In genomic region chr15:92800013-92800412, GRCh38 we compare ENCODE assay signal across 26 cellular contexts.
"Had no signal": no experiment of that assay in that cellular context is flagged by ENCODE, and none has a peak within 500 bp of the region (broad histone marks: within the 10 kb centered on the region; RNA-seq: fewer than 3 reads in every experiment).

No MANE protein-coding gene starts in this region.

- H3K4me2 ChIP-seq: smooth muscle cell had no signal

- DNase-seq: activated B cell treated with CpG ODN at 0.5 μM for 24 hours; activated CD4-positive, alpha-beta T cell treated with anti-CD3 and anti-CD28 coated beads for 4 hours; activated CD4-positive, alpha-beta T cell treated with anti-CD3 and anti-CD28 coated beads, Interleukin-2, amount 50 U/mL, for 4 hours; activated gamma-delta T cell treated with Interleukin-2 at 50 U/mL for 16 hours; activated T-cell treated with anti-CD3 and anti-CD28 coated beads, Interleukin-2, amount 50 U/mL, for 24 hours; body of pancreas; cerebellar nuclear complex; colonic mucosa; effector memory CD4-positive, alpha-beta T cell; foreskin fibroblast; hippocampal formation; left cardiac atrium; left ventricle myocardium superior; mucosa of descending colon; stimulated activated CD4-positive, alpha-beta T cell treated with anti-CD3 and anti-CD28 coated beads, Interleukin-15, amount 100 ng/mL, for 24 hours; stimulated activated CD4-positive, alpha-beta T cell treated with anti-CD3 and anti-CD28 coated beads, Interleukin-2, amount 100 ng/mL, for 24 hours; stimulated activated naive CD4-positive, alpha-beta T cell; T-cell had no signal

- H3K4me3 Mint-ChIP-seq: activated B cell treated with CpG ODN at 0.5 μM for 24 hours; activated T-cell treated with anti-CD3 and anti-CD28 coated beads, Interleukin-2, amount 50 U/mL, for 24 hours; activated T-helper 17 cell treated with anti-CD3 and anti-CD28 coated beads, Interleukin-2, amount 50 U/mL, for 72 hours; natural killer cell treated with Interleukin-12 subunit alpha and Interleukin-12 subunit beta and Interleukin-15 and Interleukin-18, amount 100 ng/mL, for 72 hours; T-cell; T-helper 2 cell treated with Interferon-gamma antibody and Interleukin-4, amounts not matched to agents 5 μg/mL and 100 μg/mL, for 36 hours had no signal

- H3K9me3 Mint-ChIP-seq: activated B cell treated with CpG ODN at 0.5 μM for 24 hours; activated T-cell treated with anti-CD3 and anti-CD28 coated beads, Interleukin-2, amount 50 U/mL, for 24 hours; activated T-helper 17 cell treated with anti-CD3 and anti-CD28 coated beads, Interleukin-2, amount 50 U/mL, for 72 hours; natural killer cell treated with Interleukin-12 subunit alpha and Interleukin-12 subunit beta and Interleukin-15 and Interleukin-18, amount 100 ng/mL, for 72 hours; T-cell; T-helper 2 cell treated with Interferon-gamma antibody and Interleukin-4, amounts not matched to agents 5 μg/mL and 100 μg/mL, for 36 hours had no signal

- H3K36me3 Mint-ChIP-seq: natural killer cell treated with Interleukin-12 subunit alpha and Interleukin-12 subunit beta and Interleukin-15 and Interleukin-18, amount 100 ng/mL, for 72 hours; T-cell had no signal

- H3K27me3 ChIP-seq: body of pancreas, colonic mucosa, dorsolateral prefrontal cortex, suprapubic skin, tibial nerve had no signal

- H3K4me3 ChIP-seq: body of pancreas, colonic mucosa, dorsolateral prefrontal cortex, mucosa of descending colon, smooth muscle cell, suprapubic skin, tibial nerve had no signal

- H3K9me3 ChIP-seq: body of pancreas, colonic mucosa, mucosa of descending colon, suprapubic skin, tibial nerve had no signal

- H3K27ac Mint-ChIP-seq: activated B cell treated with CpG ODN at 0.5 μM for 24 hours; activated T-cell treated with anti-CD3 and anti-CD28 coated beads, Interleukin-2, amount 50 U/mL, for 24 hours; activated T-helper 17 cell treated with anti-CD3 and anti-CD28 coated beads, Interleukin-2, amount 50 U/mL, for 72 hours; T-cell; T-helper 2 cell treated with Interferon-gamma antibody and Interleukin-4, amounts not matched to agents 5 μg/mL and 100 μg/mL, for 36 hours had no signal

- ATAC-seq: activated naive CD4-positive, alpha-beta T cell treated with anti-CD3 and anti-CD28 coated beads, Interleukin-2, amount 50 U/mL, for 72 hours; activated T-helper 17 cell treated with anti-CD3 and anti-CD28 coated beads, Interleukin-2, amount 50 U/mL, for 72 hours; body of pancreas; left cardiac atrium; left ventricle myocardium superior; mucosa of descending colon; natural killer cell treated with Interleukin-12 subunit alpha and Interleukin-12 subunit beta and Interleukin-15 and Interleukin-18, amount 100 ng/mL, for 72 hours; T-cell had no signal

- H3K36me3 ChIP-seq: colonic mucosa, suprapubic skin, tibial nerve had no signal

- H3K27me3 Mint-ChIP-seq: activated B cell treated with CpG ODN at 0.5 μM for 24 hours; activated T-cell treated with anti-CD3 and anti-CD28 coated beads, Interleukin-2, amount 50 U/mL, for 24 hours; activated T-helper 17 cell treated with anti-CD3 and anti-CD28 coated beads, Interleukin-2, amount 50 U/mL, for 72 hours; natural killer cell treated with Interleukin-12 subunit alpha and Interleukin-12 subunit beta and Interleukin-15 and Interleukin-18, amount 100 ng/mL, for 72 hours; T-cell had no signal

- H3K27ac ChIP-seq: body of pancreas, colonic mucosa, dorsolateral prefrontal cortex, suprapubic skin had no signal
